ENCODE assay signal across 1 cellular context in the genomic region with DNA sequence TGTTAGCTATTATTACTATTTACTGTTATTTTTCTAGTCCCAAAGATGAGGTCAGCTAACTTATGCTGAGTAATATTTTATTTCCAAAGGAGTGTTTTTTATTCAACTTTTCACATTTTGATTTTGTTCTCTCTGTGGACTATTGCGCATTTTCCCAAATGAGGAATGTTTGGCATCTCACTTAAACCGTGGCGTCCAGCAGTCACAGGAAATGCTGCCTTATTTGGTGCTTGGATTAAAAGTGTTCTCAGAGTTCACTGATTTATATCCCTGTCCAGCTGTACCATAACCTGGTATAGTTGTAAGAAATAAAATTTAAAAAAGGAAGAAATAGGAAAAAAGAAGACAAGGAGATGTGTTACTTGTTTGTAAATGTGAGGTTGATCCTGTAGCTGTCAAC.
TF ChIP-seq lines count a peak whose summit lies in the region.

No MANE protein-coding gene starts in this region.

TF ChIP-seq in SK-N-SH treated with all-trans-retinoic acid at 6 μM for 48 hours, 23 proteins besides CTCF, POLR2A, EP300 and RAD21 (continued from another document):
- TF ChIP-seq, protein P1, sequence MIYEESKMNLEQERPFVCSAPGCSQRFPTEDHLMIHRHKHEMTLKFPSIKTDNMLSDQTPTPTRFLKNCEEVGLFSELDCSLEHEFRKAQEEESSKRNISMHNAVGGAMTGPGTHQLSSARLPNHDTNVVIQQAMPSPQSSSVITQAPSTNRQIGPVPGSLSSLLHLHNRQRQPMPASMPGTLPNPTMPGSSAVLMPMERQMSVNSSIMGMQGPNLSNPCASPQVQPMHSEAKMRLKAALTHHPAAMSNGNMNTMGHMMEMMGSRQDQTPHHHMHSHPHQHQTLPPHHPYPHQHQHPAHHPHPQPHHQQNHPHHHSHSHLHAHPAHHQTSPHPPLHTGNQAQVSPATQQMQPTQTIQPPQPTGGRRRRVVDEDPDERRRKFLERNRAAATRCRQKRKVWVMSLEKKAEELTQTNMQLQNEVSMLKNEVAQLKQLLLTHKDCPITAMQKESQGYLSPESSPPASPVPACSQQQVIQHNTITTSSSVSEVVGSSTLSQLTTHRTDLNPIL (CRISPR knock-in tag; IDR thresholded peaks at IDR 0.05; ENCODE audit: low read depth) = no peak
- TF ChIP-seq ARNTL (CRISPR knock-in tag; IDR thresholded peaks at IDR 0.05; ENCODE audit: borderline replicate concordance, low read depth) (no peak), ZFP30 (CRISPR knock-in tag; IDR thresholded peaks at IDR 0.05) (no peak), ZFP3 (CRISPR knock-in tag; IDR thresholded peaks at IDR 0.05) (no peak), TOX (CRISPR knock-in tag; IDR thresholded peaks at IDR 0.05; ENCODE audit: borderline replicate concordance) (no peak)
- TF ChIP-seq, protein P2, sequence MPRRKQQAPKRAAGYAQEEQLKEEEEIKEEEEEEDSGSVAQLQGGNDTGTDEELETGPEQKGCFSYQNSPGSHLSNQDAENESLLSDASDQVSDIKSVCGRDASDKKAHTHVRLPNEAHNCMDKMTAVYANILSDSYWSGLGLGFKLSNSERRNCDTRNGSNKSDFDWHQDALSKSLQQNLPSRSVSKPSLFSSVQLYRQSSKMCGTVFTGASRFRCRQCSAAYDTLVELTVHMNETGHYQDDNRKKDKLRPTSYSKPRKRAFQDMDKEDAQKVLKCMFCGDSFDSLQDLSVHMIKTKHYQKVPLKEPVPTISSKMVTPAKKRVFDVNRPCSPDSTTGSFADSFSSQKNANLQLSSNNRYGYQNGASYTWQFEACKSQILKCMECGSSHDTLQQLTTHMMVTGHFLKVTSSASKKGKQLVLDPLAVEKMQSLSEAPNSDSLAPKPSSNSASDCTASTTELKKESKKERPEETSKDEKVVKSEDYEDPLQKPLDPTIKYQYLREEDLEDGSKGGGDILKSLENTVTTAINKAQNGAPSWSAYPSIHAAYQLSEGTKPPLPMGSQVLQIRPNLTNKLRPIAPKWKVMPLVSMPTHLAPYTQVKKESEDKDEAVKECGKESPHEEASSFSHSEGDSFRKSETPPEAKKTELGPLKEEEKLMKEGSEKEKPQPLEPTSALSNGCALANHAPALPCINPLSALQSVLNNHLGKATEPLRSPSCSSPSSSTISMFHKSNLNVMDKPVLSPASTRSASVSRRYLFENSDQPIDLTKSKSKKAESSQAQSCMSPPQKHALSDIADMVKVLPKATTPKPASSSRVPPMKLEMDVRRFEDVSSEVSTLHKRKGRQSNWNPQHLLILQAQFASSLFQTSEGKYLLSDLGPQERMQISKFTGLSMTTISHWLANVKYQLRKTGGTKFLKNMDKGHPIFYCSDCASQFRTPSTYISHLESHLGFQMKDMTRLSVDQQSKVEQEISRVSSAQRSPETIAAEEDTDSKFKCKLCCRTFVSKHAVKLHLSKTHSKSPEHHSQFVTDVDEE (CRISPR knock-in tag; IDR thresholded peaks at IDR 0.05) = no peak
TF ChIP-seq in SK-N-SH treated with all-trans-retinoic acid at 6 μM for 48 hours: peak in this region for 0.
